Comparison of ENCODE assay signal across 8 cellular contexts in the genomic region with DNA sequence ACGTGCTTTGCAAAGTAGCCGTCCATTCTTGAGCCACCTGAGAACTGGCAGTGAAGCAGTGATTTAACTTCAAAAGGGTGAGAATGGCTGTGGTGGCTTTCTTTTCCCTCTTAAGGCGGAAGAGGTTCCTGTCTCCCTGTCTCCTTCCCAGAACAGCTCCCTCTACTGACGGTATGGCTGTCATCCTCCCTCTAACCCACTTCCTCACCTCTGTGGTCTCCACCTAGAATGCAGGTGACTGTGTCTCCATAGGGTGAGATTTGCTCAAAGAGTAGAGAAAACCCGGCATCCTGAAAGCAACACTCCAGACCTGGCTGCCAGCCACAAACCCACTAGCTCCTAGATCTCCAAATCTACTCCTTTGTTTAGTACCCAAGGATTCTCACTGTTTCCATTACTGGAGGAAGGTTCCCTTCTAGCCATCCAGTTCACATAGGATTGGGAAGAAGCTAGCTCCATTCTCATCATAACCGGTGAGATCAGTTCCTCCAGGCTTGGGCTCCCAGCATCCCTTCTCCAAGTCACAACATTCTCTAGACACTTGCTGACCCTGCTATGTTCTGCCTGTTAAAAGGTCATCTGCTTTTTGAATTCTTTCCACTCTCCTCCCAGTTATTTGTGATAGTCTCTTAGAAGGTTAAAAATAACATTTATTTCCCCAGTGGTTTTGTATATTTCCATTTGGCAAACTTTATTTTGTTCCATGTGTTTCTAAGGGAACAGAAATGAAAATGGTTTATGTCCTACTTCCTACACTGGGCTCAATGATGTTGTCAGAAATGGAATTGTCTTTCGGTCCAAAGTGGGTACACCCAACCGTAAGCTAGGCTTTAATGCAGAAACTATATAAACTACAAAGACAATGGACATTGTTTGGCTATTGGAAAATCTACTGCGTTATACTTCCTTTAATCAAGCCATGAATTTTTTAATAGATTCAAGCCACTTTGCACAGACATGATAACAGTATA.
DNase-seq lines count a peak whose midpoint lies in the region; ATAC-seq and TF ChIP-seq lines count a peak whose summit lies in the region.

No MANE protein-coding gene starts in this region.

- peak; percentile 7 to 15 for DNase-seq in SHP77 (lab: John Stamatoyannopoulos, UW)
- DNase-seq in SHP77 treated with DMSO at 0.1 percent for 48 hours (lab: John Stamatoyannopoulos, UW) = no peak
- peak; percentile 83 for DNase-seq in NCI-H69 (lab: John Stamatoyannopoulos, UW)
- peak; percentile 90 for DNase-seq in endodermal cell
- no peak for DNase-seq in sigmoid colon
- no peak for DNase-seq in epidermal melanocyte (ENCODE audit: insufficient read length, low spot score)

- ATAC-seq in GM19351 (IDR thresholded peaks at IDR 0.05; ENCODE audit: unreplicated experiment) (no peak), GM19395 (IDR thresholded peaks at IDR 0.05; ENCODE audit: unreplicated experiment) (no peak)

- TF ChIP-seq CTCF in endodermal cell (conservative IDR thresholded peaks at IDR 0.05) (peak; percentile 90), sigmoid colon (IDR thresholded peaks at IDR 0.05) (no peak)

- no peak overlapping the region for H3K27ac Mint-ChIP-seq in endodermal cell

- intact Hi-C loops in sigmoid colon (cut with DNase I) = loop anchor here (2.0 to 10.0 kb wide), 2 partner anchors 65 to 223 kb away; no protein-coding TSS in a partner anchor

- no peaks in the 10 kb centered on the region for H3K36me3 Mint-ChIP-seq in endodermal cell (ENCODE audit: low read depth)

- no peak for TF ChIP-seq EP300 in sigmoid colon (IDR thresholded peaks at IDR 0.05)

- H3K9ac ChIP-seq in endodermal cell (ENCODE audit: extremely low read depth, low read length, poor library complexity, severe bottlenecking) = no peak overlapping the region

- no peaks in the 10 kb centered on the region for H3K27me3 ChIP-seq in endodermal cell (ENCODE audit: control insufficient read depth, insufficient read depth, low read length, poor library complexity, severe bottlenecking)
- no peaks in the 10 kb centered on the region for H3K27me3 ChIP-seq in sigmoid colon

- TF ChIP-seq POLR2A in sigmoid colon (IDR thresholded peaks at IDR 0.05) = no peak

- H3K4me3 ChIP-seq in endodermal cell (ENCODE audit: low read length) (no peak overlapping the region), sigmoid colon (no peak overlapping the region)

- H3K4me3 Mint-ChIP-seq in endodermal cell = no peak overlapping the region

- WGBS in endodermal cell (ENCODE audit: insufficient coverage in 1 of 2, insufficient read length in 1 of 2), 2 experiments = 69 to 76% methylated on average over 8 to 9 of the region's 9 CpGs
- 71 to 72% methylated on average over 9 of the region's 9 CpGs for WGBS in sigmoid colon, 2 donors

- H3K27ac ChIP-seq in endodermal cell (ENCODE audit: low read depth, low read length) = no peak overlapping the region
- H3K27ac ChIP-seq in sigmoid colon = peak overlapping the region; percentile 32 to 93 (median 92)

- no peaks in the 10 kb centered on the region for H3K9me3 Mint-ChIP-seq in endodermal cell

- H3K27me3 Mint-ChIP-seq in endodermal cell (ENCODE audit: insufficient read depth) = peaks cover 2% of the 10 kb centered on the region

- H3K4me1 Mint-ChIP-seq in endodermal cell = peaks cover 18% of the 10 kb centered on the region

- H3K36me3 ChIP-seq in endodermal cell (ENCODE audit: control insufficient read depth, insufficient read depth, low read length) (no peaks in the 10 kb centered on the region), sigmoid colon (no peaks in the 10 kb centered on the region)

- H3K4me1 ChIP-seq in endodermal cell (ENCODE audit: control insufficient read depth, insufficient read depth, low read length) = peaks cover 15% of the 10 kb centered on the region
- peaks cover 0 to 43% (median 28%) of the 10 kb centered on the region in 4 donors for H3K4me1 ChIP-seq in sigmoid colon

- H3K9me3 ChIP-seq in endodermal cell (ENCODE audit: control insufficient read depth, low read length) (no peaks in the 10 kb centered on the region), sigmoid colon (no peaks in the 10 kb centered on the region)

Comparison
In these comparisons a context has a peak if more than half of its experiments do, and no peak if none do; other contexts are left out.
1. DNase-seq: peak in SHP77 (2 of 2), NCI-H69 (single experiment) and endodermal cell (single experiment); none in SHP77 treated with DMSO at 0.1 percent for 48 hours (single experiment), sigmoid colon (single experiment) and epidermal melanocyte (single experiment).